In the genomic region with DNA sequence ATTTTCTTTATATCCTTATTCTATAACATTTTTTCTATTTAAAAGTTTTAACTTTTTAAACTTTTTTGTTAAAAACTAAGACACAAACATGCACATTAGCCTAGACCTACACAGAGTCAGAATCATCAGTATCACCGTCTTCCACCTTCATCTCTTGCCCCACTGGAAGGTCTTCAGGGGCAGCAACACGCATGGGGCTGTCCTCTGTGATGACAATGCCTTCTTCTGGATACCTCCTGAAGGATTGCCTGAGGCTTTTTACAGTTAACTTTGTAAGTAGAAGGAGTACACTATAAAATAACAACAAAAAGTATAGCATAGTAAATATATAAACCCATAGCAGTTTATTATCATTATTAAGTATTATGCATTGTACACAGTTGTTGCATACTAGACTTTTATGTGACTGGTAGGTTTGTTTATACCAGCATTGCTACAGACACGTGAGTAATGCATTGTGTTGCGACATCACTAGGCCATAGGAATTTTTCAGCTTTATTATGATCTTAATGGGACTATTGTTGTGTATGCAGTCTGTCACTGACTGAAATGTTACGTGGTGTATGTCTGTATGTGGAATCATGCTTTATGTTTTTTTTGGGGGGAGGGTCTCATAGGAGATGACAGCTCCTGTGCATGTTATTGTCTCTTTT, we compare ENCODE assay signal across 13 cellular contexts. TPM values are rescaled to one million over a fixed set of nuclear protein-coding genes. Genes with fewer than 3 reads are reported as not detected.
DNase-seq lines count a peak whose midpoint lies in the region; ATAC-seq and TF ChIP-seq lines count a peak whose summit lies in the region.
"Had no signal": no experiment of that assay in that cellular context is flagged by ENCODE, and none has a peak within 500 bp of the region (broad histone marks: within the 10 kb centered on the region; RNA-seq: fewer than 3 reads in every experiment).

No MANE protein-coding gene starts in this region.

- peak; percentile 89 for DNase-seq in AG10803 (ENCODE audit: low read depth)
- peak; percentile 85 for DNase-seq in M059J (ENCODE audit: low read depth)
- peak; percentile 48 for DNase-seq in astrocyte of the hippocampus (ENCODE audit: low read depth, low spot score)
- DNase-seq in left colon, result no peak
- no peak for DNase-seq in caudate nucleus (lab: John Stamatoyannopoulos, UW)
- DNase-seq in NK-92 (lab: John Stamatoyannopoulos, UW; ENCODE audit: unreplicated experiment), result no peak
- DNase-seq in NCI-H1417 (lab: John Stamatoyannopoulos, UW), result no peak
- DNase-seq: activated T-cell treated with anti-CD3 and anti-CD28 coated beads for 4 hours; natural killer cell; NCI-H69; stimulated activated CD4-positive, alpha-beta T cell treated with anti-CD3 and anti-CD28 coated beads, Interleukin-1b, Interleukin-23, amount 100 ng/mL, for 48 hours; substantia nigra had no signal

- H3K4me3 ChIP-seq in AG10803 (ENCODE audit: low read length), result no peak overlapping the region

- no peak overlapping the region for H3K27ac ChIP-seq in caudate nucleus (ENCODE audit: low read depth, low read length)

- ATAC-seq in left colon (peak; percentile 54), GM18873 (IDR thresholded peaks at IDR 0.05; ENCODE audit: low FRiP score, unreplicated experiment) (no peak)

- no peak for TF ChIP-seq CTCF in AG10803 (conservative IDR thresholded peaks at IDR 0.05; ENCODE audit: low read length)

- intact Hi-C loops in left colon (cut with DNase I, micrococcal nuclease), result no loop called here

RNA-seq across cellular contexts. Expression of a gene that starts 18.2 kb away (rescaled TPM):
- total RNA-seq in M059J (2014; rRNA removed; shearing (Covaris generic)), result 141 and 205 TPM in 2 replicates
- total RNA-seq in left colon, result 100 to 1,000 TPM; 397 to 503 TPM

Comparison
In these comparisons a context has a peak if more than half of its experiments do, and no peak if none do; other contexts are left out.
1. DNase-seq: peak in AG10803 (single experiment), M059J (single experiment) and astrocyte of the hippocampus (single experiment); none in left colon (0 of 2), caudate nucleus (0 of 61), NK-92 (single experiment) and NCI-H1417 (0 of 3).